In genomic region chr11:128724891-128725611, GRCh38 we compare ENCODE assay signal across 9 cellular contexts. TPM values are rescaled to one million over a fixed set of nuclear protein-coding genes. Genes with fewer than 3 reads are reported as not detected.
DNase-seq lines count a peak whose midpoint lies in the region; ATAC-seq, FAIRE-seq and TF ChIP-seq lines count a peak whose summit lies in the region.
"Had no signal": no experiment of that assay in that cellular context is flagged by ENCODE, and none has a peak within 500 bp of the region (broad histone marks: within the 10 kb centered on the region; RNA-seq: fewer than 3 reads in every experiment).

No MANE protein-coding gene starts in this region.

- FAIRE-seq in D721Med (lab: Jason Lieb, UNC) = no peak

- no peak overlapping the region for H3K4me3 ChIP-seq in trophoblast cell (ENCODE audit: low read depth, low read length)

- no peaks in the 10 kb centered on the region for H3K27me3 ChIP-seq in trophoblast cell (ENCODE audit: insufficient read depth, low read length)

- H4K91ac ChIP-seq in trophoblast cell (ENCODE audit: low read depth, low read length) = no peak overlapping the region

- peaks cover 23% of the 10 kb centered on the region for H3K36me3 Mint-ChIP-seq in activated CD8-positive, alpha-beta memory T cell treated with anti-CD3 and anti-CD28 coated beads, Interleukin-2, amount 10 ng/mL, durations not matched to agents 7 days and 5 days
- H3K36me3 Mint-ChIP-seq in activated T-helper 1 cell treated with anti-CD3 and anti-CD28 coated beads, Interleukin-12 subunit alpha, Interleukin-12 subunit beta, Interleukin-2, Interleukin-4 antibody, amounts not matched to agents 30 ng/mL and 10 ng/mL and 1 ng/mL, durations not matched to agents 14 hours and 24 hours and 36 hours (ENCODE audit: low read depth) = peaks cover 26% of the 10 kb centered on the region

- H3K27me3 Mint-ChIP-seq in activated CD8-positive, alpha-beta memory T cell treated with anti-CD3 and anti-CD28 coated beads, Interleukin-2, amount 10 ng/mL, durations not matched to agents 7 days and 5 days = no peaks in the 10 kb centered on the region
- no peaks in the 10 kb centered on the region for H3K27me3 Mint-ChIP-seq in activated T-helper 1 cell treated with anti-CD3 and anti-CD28 coated beads, Interleukin-12 subunit alpha, Interleukin-12 subunit beta, Interleukin-2, Interleukin-4 antibody, amounts not matched to agents 30 ng/mL and 10 ng/mL and 1 ng/mL, durations not matched to agents 14 hours and 24 hours and 36 hours (ENCODE audit: insufficient read depth)

- H3K4me2 ChIP-seq in trophoblast cell (ENCODE audit: low read length) = no peak overlapping the region

- H3K4ac ChIP-seq in trophoblast cell (ENCODE audit: low read depth, low read length) = no peak overlapping the region

- no peak overlapping the region for H4K8ac ChIP-seq in trophoblast cell (ENCODE audit: low read depth, low read length)

- peaks cover 0 to 4% of the 10 kb centered on the region in 2 experiments for H3K4me1 ChIP-seq in trophoblast cell (ENCODE audit: control insufficient read depth in 1 of 2, insufficient read depth in 2 of 2, low read length in 2 of 2)

- no peak for TF ChIP-seq CTCF in D721Med (IDR thresholded peaks at IDR 0.05; ENCODE audit: insufficient read depth, missing control alignments)

- no peaks in the 10 kb centered on the region for H3K9me3 Mint-ChIP-seq in activated CD8-positive, alpha-beta memory T cell treated with anti-CD3 and anti-CD28 coated beads, Interleukin-2, amount 10 ng/mL, durations not matched to agents 7 days and 5 days (ENCODE audit: low read depth)
- no peaks in the 10 kb centered on the region for H3K9me3 Mint-ChIP-seq in activated T-helper 1 cell treated with anti-CD3 and anti-CD28 coated beads, Interleukin-12 subunit alpha, Interleukin-12 subunit beta, Interleukin-2, Interleukin-4 antibody, amounts not matched to agents 30 ng/mL and 10 ng/mL and 1 ng/mL, durations not matched to agents 14 hours and 24 hours and 36 hours

- intact Hi-C loops in activated T-helper 1 cell treated with anti-CD3 and anti-CD28 coated beads, Interleukin-12 subunit alpha, Interleukin-12 subunit beta, Interleukin-2, Interleukin-4 antibody, amounts not matched to agents 30 ng/mL and 10 ng/mL and 1 ng/mL, durations not matched to agents 14 hours and 24 hours and 36 hours (cut with micrococcal nuclease) = loop anchor here (1.0 kb wide), 2 partner anchors 9 to 11 kb away; no protein-coding TSS in a partner anchor

- no peak overlapping the region for H3K14ac ChIP-seq in trophoblast cell (ENCODE audit: low read length)

- peaks cover 97% of the 10 kb centered on the region for H3K4me1 Mint-ChIP-seq in activated CD8-positive, alpha-beta memory T cell treated with anti-CD3 and anti-CD28 coated beads, Interleukin-2, amount 10 ng/mL, durations not matched to agents 7 days and 5 days
- H3K4me1 Mint-ChIP-seq in activated T-helper 1 cell treated with anti-CD3 and anti-CD28 coated beads, Interleukin-12 subunit alpha, Interleukin-12 subunit beta, Interleukin-2, Interleukin-4 antibody, amounts not matched to agents 30 ng/mL and 10 ng/mL and 1 ng/mL, durations not matched to agents 14 hours and 24 hours and 36 hours (ENCODE audit: low read depth) = peaks cover 98% of the 10 kb centered on the region

- H2BK120ac ChIP-seq in trophoblast cell (ENCODE audit: insufficient read depth, low read length, poor library complexity) = no peak overlapping the region

- H3K79me2 ChIP-seq in trophoblast cell (ENCODE audit: control insufficient read depth, insufficient read depth, low read length, poor library complexity) = no peaks in the 10 kb centered on the region

- no peak for ATAC-seq in activated CD8-positive, alpha-beta memory T cell treated with anti-CD3 and anti-CD28 coated beads, Interleukin-2, amount 10 ng/mL, durations not matched to agents 7 days and 5 days
- ATAC-seq in HG03066 (IDR thresholded peaks at IDR 0.05; ENCODE audit: low read depth, unreplicated experiment) = peak; percentile 6
- ATAC-seq in stimulated activated naive CD8-positive, alpha-beta T cell treated with anti-CD3 and anti-CD28 coated beads, Interleukin-15, Interleukin-2, amounts not matched to agents 100 U/mL and 50 U/mL, for 24 hours = peak; percentile 7

- H2AK5ac ChIP-seq in trophoblast cell (ENCODE audit: low read length) = no peak overlapping the region

- no peak overlapping the region for H3K9ac ChIP-seq in trophoblast cell (ENCODE audit: low read length)

- H3K4me3 Mint-ChIP-seq in activated CD8-positive, alpha-beta memory T cell treated with anti-CD3 and anti-CD28 coated beads, Interleukin-2, amount 10 ng/mL, durations not matched to agents 7 days and 5 days = peak overlapping the region; percentile 61
- H3K4me3 Mint-ChIP-seq in activated T-helper 1 cell treated with anti-CD3 and anti-CD28 coated beads, Interleukin-12 subunit alpha, Interleukin-12 subunit beta, Interleukin-2, Interleukin-4 antibody, amounts not matched to agents 30 ng/mL and 10 ng/mL and 1 ng/mL, durations not matched to agents 14 hours and 24 hours and 36 hours = peak overlapping the region; percentile 70

- no peak overlapping the region for H3K23ac ChIP-seq in trophoblast cell (ENCODE audit: low read length)

- no peak for DNase-seq in activated CD8-positive, alpha-beta memory T cell treated with anti-CD3 and anti-CD28 coated beads, Interleukin-2, amount 10 ng/mL, durations not matched to agents 7 days and 5 days
- no peak for DNase-seq in activated CD8-positive, alpha-beta memory T cell treated with anti-CD3 and anti-CD28 coated beads, Interleukin-2, amount 50 U/mL, for 48 hours
- DNase-seq in activated T-helper 1 cell treated with anti-CD3 and anti-CD28 coated beads, Interleukin-12 subunit alpha, Interleukin-12 subunit beta, Interleukin-2, Interleukin-4 antibody, amounts not matched to agents 30 ng/mL and 10 ng/mL and 1 ng/mL, durations not matched to agents 14 hours and 24 hours and 36 hours (ENCODE audit: low spot score) = no peak
- no peak for DNase-seq in stimulated activated naive CD8-positive, alpha-beta T cell treated with anti-CD3 and anti-CD28 coated beads, Interleukin-15, Interleukin-2, amounts not matched to agents 100 U/mL and 50 U/mL, for 24 hours
- no peak for DNase-seq in D721Med (ENCODE audit: insufficient read length, low spot score)
- DNase-seq in trophoblast cell = no peak
- DNase-seq in amniotic stem cell (lab: John Stamatoyannopoulos, UW) = no peak
- DNase-seq: NCI-H187 had no signal

- no peak overlapping the region for H2AFZ ChIP-seq in trophoblast cell (ENCODE audit: insufficient read depth, low read length, poor library complexity)

- no peak overlapping the region for H3K18ac ChIP-seq in trophoblast cell (ENCODE audit: low read length)

- no peak overlapping the region for H2BK5ac ChIP-seq in trophoblast cell (ENCODE audit: low read depth, low read length, poor library complexity)

- WGBS in trophoblast cell (ENCODE audit: extremely low coverage, insufficient coverage, insufficient read length) = no CpG with 5 or more reads among the region's 9 CpGs

- no peak overlapping the region for H4K12ac ChIP-seq in trophoblast cell (ENCODE audit: low read depth, low read length)

- H3K79me1 ChIP-seq in trophoblast cell (ENCODE audit: low read length) = no peaks in the 10 kb centered on the region

- no peaks in the 10 kb centered on the region for H3K9me3 ChIP-seq in trophoblast cell (ENCODE audit: insufficient read depth, low read depth, low read length)

- H2BK12ac ChIP-seq in trophoblast cell (ENCODE audit: low read length) = no peak overlapping the region

- H3K27ac Mint-ChIP-seq in activated CD8-positive, alpha-beta memory T cell treated with anti-CD3 and anti-CD28 coated beads, Interleukin-2, amount 10 ng/mL, durations not matched to agents 7 days and 5 days = peak overlapping the region; percentile 91
- H3K27ac Mint-ChIP-seq in activated T-helper 1 cell treated with anti-CD3 and anti-CD28 coated beads, Interleukin-12 subunit alpha, Interleukin-12 subunit beta, Interleukin-2, Interleukin-4 antibody, amounts not matched to agents 30 ng/mL and 10 ng/mL and 1 ng/mL, durations not matched to agents 14 hours and 24 hours and 36 hours = peak overlapping the region; percentile 87

- CTCF ChIA-PET in activated CD8-positive, alpha-beta memory T cell treated with anti-CD3 and anti-CD28 coated beads, Interleukin-2, amount 10 ng/mL, durations not matched to agents 7 days and 5 days (lab: Charles Lee) = interaction anchor here (1.0 to 2.0 kb wide), 4 partner anchors 11 to 106 kb away, joined by 3 to 8 read pairs (median 5); no protein-coding TSS in a partner anchor

- no peaks in the 10 kb centered on the region for H3K36me3 ChIP-seq in trophoblast cell (ENCODE audit: control insufficient read depth in 1 of 2, insufficient read depth in 2 of 2, low read length in 2 of 2)

- no peak overlapping the region for H3K27ac ChIP-seq in trophoblast cell (ENCODE audit: low read depth, low read length)

RNA-seq across cellular contexts. Expression of gene FLI1, which starts 31.2 kb away (rescaled TPM):
- 100 to 1,000 TPM in 1 of 2 experiments, 10 to 100 TPM in 1; 85.0 to 105 TPM for total RNA-seq in activated CD8-positive, alpha-beta memory T cell treated with anti-CD3 and anti-CD28 coated beads, Interleukin-2, amount 10 ng/mL, durations not matched to agents 7 days and 5 days
- total RNA-seq in activated T-helper 1 cell treated with anti-CD3 and anti-CD28 coated beads, Interleukin-12 subunit alpha, Interleukin-12 subunit beta, Interleukin-2, Interleukin-4 antibody, amounts not matched to agents 30 ng/mL and 10 ng/mL and 1 ng/mL, durations not matched to agents 14 hours and 24 hours and 36 hours = 40.7 and 41.5 TPM in 2 replicates
- polyA plus RNA-seq in trophoblast cell (2013) = 2.3 and 3.1 TPM in 2 replicates
